In the genomic region with DNA sequence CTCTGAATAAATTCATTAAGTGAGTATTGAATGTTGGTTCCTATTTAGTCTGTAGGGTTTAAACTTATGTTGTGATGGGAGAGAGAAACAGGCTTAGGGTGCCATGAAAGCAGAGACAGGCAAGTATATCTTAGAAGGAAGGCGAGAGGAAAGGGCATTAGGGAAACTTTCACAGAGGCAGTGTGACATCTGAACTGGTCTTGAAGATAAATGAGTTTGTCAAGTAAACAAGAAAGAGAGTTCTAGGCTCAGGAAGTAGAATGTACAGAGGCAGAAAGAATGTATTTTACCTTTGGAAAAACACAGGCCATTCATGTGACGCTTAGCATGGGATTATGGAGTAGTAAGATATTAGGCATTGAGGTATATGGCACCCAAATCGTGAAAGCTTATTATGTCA, we compare ENCODE assay signal across 20 cellular contexts.
"Had no signal": no experiment of that assay in that cellular context is flagged by ENCODE, and none has a peak within 500 bp of the region (broad histone marks: within the 10 kb centered on the region; RNA-seq: fewer than 3 reads in every experiment).

No MANE protein-coding gene starts in this region.

- H3K4me3 Mint-ChIP-seq: activated CD4-positive, alpha-beta T cell treated with anti-CD3 and anti-CD28 coated beads, Interleukin-2, amount 10 ng/mL, durations not matched to agents 24 days and 14 days; activated CD8-positive, alpha-beta T cell treated with anti-CD3 and anti-CD28 coated beads for 36 hours; activated naive CD4-positive, alpha-beta T cell treated with anti-CD3 and anti-CD28 coated beads for 36 hours; activated T-cell treated with anti-CD3 and anti-CD28 coated beads, Interleukin-2, amount 50 U/mL, for 4 hours; mesothelial cell of epicardium; stimulated activated effector memory CD8-positive, alpha-beta T cell treated with anti-CD3 and anti-CD28 coated beads, Interleukin-12 subunit alpha, Interleukin-12 subunit beta, amount 100 ng/mL, for 72 hours; WTC11 had no signal

- DNase-seq: activated CD4-positive, alpha-beta T cell treated with anti-CD3 and anti-CD28 coated beads, Interleukin-2, amount 10 ng/mL, durations not matched to agents 24 days and 14 days; activated CD8-positive, alpha-beta memory T cell treated with anti-CD3 and anti-CD28 coated beads, Interleukin-2, amount 50 U/mL, for 4 hours; activated CD8-positive, alpha-beta T cell treated with anti-CD3 and anti-CD28 coated beads for 36 hours; activated naive CD4-positive, alpha-beta T cell treated with anti-CD3 and anti-CD28 coated beads for 36 hours; activated T-cell treated with anti-CD3 and anti-CD28 coated beads, Interleukin-2, amount 50 U/mL, for 4 hours; adrenal gland; erythroblast; kidney; sigmoid colon; stimulated activated CD4-positive, alpha-beta T cell treated with anti-CD3 and anti-CD28 coated beads, Interleukin-4, amount 100 ng/mL, for 24 hours; upper lobe of right lung had no signal

- H3K36me3 ChIP-seq: breast epithelium had no signal

- H3K9me3 ChIP-seq: adrenal gland, breast epithelium, upper lobe of right lung had no signal

- H3K27me3 ChIP-seq: adrenal gland, breast epithelium, sigmoid colon, upper lobe of right lung had no signal

- H3K9ac ChIP-seq: parathyroid adenoma had no signal

- H3K4me1 ChIP-seq: adrenal gland, breast epithelium, sigmoid colon, upper lobe of right lung had no signal

- ATAC-seq: activated CD8-positive, alpha-beta T cell treated with anti-CD3 and anti-CD28 coated beads for 36 hours; activated T-cell treated with anti-CD3 and anti-CD28 coated beads, Interleukin-2, amount 50 U/mL, for 4 hours; left lobe of liver; stimulated activated effector memory CD8-positive, alpha-beta T cell treated with anti-CD3 and anti-CD28 coated beads, Interleukin-12 subunit alpha, Interleukin-12 subunit beta, amount 100 ng/mL, for 72 hours; upper lobe of right lung; WTC11 had no signal

- H2AFZ ChIP-seq: parathyroid adenoma had no signal

- H3K4me1 Mint-ChIP-seq: activated CD4-positive, alpha-beta T cell treated with anti-CD3 and anti-CD28 coated beads, Interleukin-2, amount 10 ng/mL, durations not matched to agents 24 days and 14 days; mesothelial cell of epicardium had no signal

- H3K9me3 Mint-ChIP-seq: activated CD4-positive, alpha-beta T cell treated with anti-CD3 and anti-CD28 coated beads, Interleukin-2, amount 10 ng/mL, durations not matched to agents 24 days and 14 days had no signal

- H3K4me3 ChIP-seq: adrenal gland, breast epithelium, coronary artery, lung, sigmoid colon, thoracic aorta, upper lobe of right lung had no signal

- H3K27ac Mint-ChIP-seq: activated CD4-positive, alpha-beta T cell treated with anti-CD3 and anti-CD28 coated beads, Interleukin-2, amount 10 ng/mL, durations not matched to agents 24 days and 14 days; activated CD8-positive, alpha-beta T cell treated with anti-CD3 and anti-CD28 coated beads for 36 hours; activated naive CD4-positive, alpha-beta T cell treated with anti-CD3 and anti-CD28 coated beads for 36 hours; mesothelial cell of epicardium; stimulated activated effector memory CD8-positive, alpha-beta T cell treated with anti-CD3 and anti-CD28 coated beads, Interleukin-12 subunit alpha, Interleukin-12 subunit beta, amount 100 ng/mL, for 72 hours had no signal

- H3K27ac ChIP-seq: adrenal gland, breast epithelium, coronary artery, parathyroid adenoma, sigmoid colon, thoracic aorta, upper lobe of right lung had no signal

- H3K27me3 Mint-ChIP-seq: activated CD4-positive, alpha-beta T cell treated with anti-CD3 and anti-CD28 coated beads, Interleukin-2, amount 10 ng/mL, durations not matched to agents 24 days and 14 days; activated CD8-positive, alpha-beta T cell treated with anti-CD3 and anti-CD28 coated beads for 36 hours had no signal
